Comparison of ENCODE assay signal across 29 cellular contexts in genomic region chr1:36994863-36995262, GRCh38. TPM values are rescaled to one million over a fixed set of nuclear protein-coding genes. Genes with fewer than 3 reads are reported as not detected.
"Had no signal": no experiment of that assay in that cellular context is flagged by ENCODE, and none has a peak within 500 bp of the region (broad histone marks: within the 10 kb centered on the region; RNA-seq: fewer than 3 reads in every experiment).

No MANE protein-coding gene starts in this region.

- H3K4me1 ChIP-seq: ascending aorta, body of pancreas, Peyer's patch, SJSA1 had no signal

- FAIRE-seq: TTC549 had no signal

- H3K27me3 ChIP-seq: ascending aorta, body of pancreas, cardiac muscle cell, Peyer's patch, SJSA1 had no signal

- H3K27ac ChIP-seq: ascending aorta, body of pancreas, cardiac muscle cell, Peyer's patch, SJSA1 had no signal

- H3K4me3 ChIP-seq: ascending aorta, body of pancreas, cardiac muscle cell, Peyer's patch, SJSA1 had no signal

- ATAC-seq: activated CD8-positive, alpha-beta memory T cell treated with anti-CD3 and anti-CD28 coated beads, Interleukin-2, amount 10 ng/mL, durations not matched to agents 7 days and 5 days; activated naive CD4-positive, alpha-beta T cell treated with anti-CD3 and anti-CD28 coated beads, Interleukin-2, amount 50 U/mL, for 72 hours; activated naive CD8-positive, alpha-beta T cell treated with anti-CD3 and anti-CD28 coated beads, Interleukin-2, amount 50 U/mL, for 24 hours; body of pancreas; T-cell had no signal

- H3K9me3 ChIP-seq: ascending aorta, body of pancreas, Peyer's patch, SJSA1 had no signal

- H3K4me3 Mint-ChIP-seq: activated B cell treated with CpG ODN at 0.5 μM for 24 hours; activated CD4-positive, alpha-beta T cell treated with anti-CD3 and anti-CD28 coated beads, Interleukin-2, amount 10 ng/mL, durations not matched to agents 24 days and 14 days; activated CD8-positive, alpha-beta memory T cell treated with anti-CD3 and anti-CD28 coated beads, Interleukin-2, amount 10 ng/mL, durations not matched to agents 7 days and 5 days; activated naive CD8-positive, alpha-beta T cell treated with anti-CD3 and anti-CD28 coated beads, Interleukin-2, amount 50 U/mL, for 24 hours; activated T-cell treated with anti-CD3 and anti-CD28 coated beads, Interleukin-2, amount 50 U/mL, for 24 hours; activated T-helper 1 cell treated with anti-CD3 and anti-CD28 coated beads, Interleukin-12 subunit alpha, Interleukin-12 subunit beta, Interleukin-2, Interleukin-4 antibody, amounts not matched to agents 30 ng/mL and 10 ng/mL and 1 ng/mL, durations not matched to agents 14 hours and 24 hours and 36 hours; T-cell had no signal

- H3K36me3 ChIP-seq: ascending aorta, cardiac muscle cell, Peyer's patch, SJSA1 had no signal

- H3K36me3 Mint-ChIP-seq: activated CD8-positive, alpha-beta memory T cell treated with anti-CD3 and anti-CD28 coated beads, Interleukin-2, amount 10 ng/mL, durations not matched to agents 7 days and 5 days; activated naive CD4-positive, alpha-beta T cell treated with anti-CD3 and anti-CD28 coated beads, Interleukin-2, amount 50 U/mL, for 72 hours; T-cell had no signal

- H3K27ac Mint-ChIP-seq: activated B cell treated with CpG ODN at 0.5 μM for 24 hours; activated CD4-positive, alpha-beta T cell treated with anti-CD3 and anti-CD28 coated beads, Interleukin-2, amount 10 ng/mL, durations not matched to agents 24 days and 14 days; activated CD8-positive, alpha-beta memory T cell treated with anti-CD3 and anti-CD28 coated beads, Interleukin-2, amount 10 ng/mL, durations not matched to agents 7 days and 5 days; activated naive CD4-positive, alpha-beta T cell treated with anti-CD3 and anti-CD28 coated beads, Interleukin-2, amount 50 U/mL, for 72 hours; activated naive CD8-positive, alpha-beta T cell treated with anti-CD3 and anti-CD28 coated beads, Interleukin-2, amount 50 U/mL, for 24 hours; activated T-cell treated with anti-CD3 and anti-CD28 coated beads, Interleukin-2, amount 50 U/mL, for 24 hours; activated T-helper 1 cell treated with anti-CD3 and anti-CD28 coated beads, Interleukin-12 subunit alpha, Interleukin-12 subunit beta, Interleukin-2, Interleukin-4 antibody, amounts not matched to agents 30 ng/mL and 10 ng/mL and 1 ng/mL, durations not matched to agents 14 hours and 24 hours and 36 hours; T-cell had no signal

- DNase-seq: activated B cell treated with CpG ODN at 0.5 μM for 24 hours; activated CD4-positive, alpha-beta T cell treated with anti-CD3 and anti-CD28 coated beads for 1 hour; activated CD4-positive, alpha-beta T cell treated with anti-CD3 and anti-CD28 coated beads, Interleukin-2, amount 10 ng/mL, durations not matched to agents 24 days and 14 days; activated CD4-positive, alpha-beta T cell treated with anti-CD3 and anti-CD28 coated beads, Interleukin-2, amount 50 U/mL, for 48 hours; activated CD8-positive, alpha-beta memory T cell treated with anti-CD3 and anti-CD28 coated beads, Interleukin-2, amount 10 ng/mL, durations not matched to agents 7 days and 5 days; activated effector memory CD4-positive, alpha-beta T cell treated with Interleukin-2 at 50 U/mL for 16 hours; activated naive CD4-positive, alpha-beta T cell; activated naive CD8-positive, alpha-beta T cell treated with anti-CD3 and anti-CD28 coated beads, Interleukin-2, amount 50 U/mL, for 24 hours; activated T-cell treated with anti-CD3 and anti-CD28 coated beads, Interleukin-2, amount 50 U/mL, for 24 hours; amniotic stem cell; body of pancreas; Kasumi-1; KBM-7; NCI-H1092; NCI-H1417; NCI-H1694; NCI-H2029; NCI-H446; NCI-H524; Peyer's patch; T-cell; T-helper 2 cell; T1000 had no signal

- H3K9me3 Mint-ChIP-seq: activated B cell treated with CpG ODN at 0.5 μM for 24 hours; activated CD4-positive, alpha-beta T cell treated with anti-CD3 and anti-CD28 coated beads, Interleukin-2, amount 10 ng/mL, durations not matched to agents 24 days and 14 days; activated naive CD4-positive, alpha-beta T cell treated with anti-CD3 and anti-CD28 coated beads, Interleukin-2, amount 50 U/mL, for 72 hours; activated naive CD8-positive, alpha-beta T cell treated with anti-CD3 and anti-CD28 coated beads, Interleukin-2, amount 50 U/mL, for 24 hours; activated T-cell treated with anti-CD3 and anti-CD28 coated beads, Interleukin-2, amount 50 U/mL, for 24 hours; activated T-helper 1 cell treated with anti-CD3 and anti-CD28 coated beads, Interleukin-12 subunit alpha, Interleukin-12 subunit beta, Interleukin-2, Interleukin-4 antibody, amounts not matched to agents 30 ng/mL and 10 ng/mL and 1 ng/mL, durations not matched to agents 14 hours and 24 hours and 36 hours; T-cell had no signal

- H3K4me1 Mint-ChIP-seq: activated B cell treated with CpG ODN at 0.5 μM for 24 hours; activated CD4-positive, alpha-beta T cell treated with anti-CD3 and anti-CD28 coated beads, Interleukin-2, amount 10 ng/mL, durations not matched to agents 24 days and 14 days; activated CD8-positive, alpha-beta memory T cell treated with anti-CD3 and anti-CD28 coated beads, Interleukin-2, amount 10 ng/mL, durations not matched to agents 7 days and 5 days; activated naive CD8-positive, alpha-beta T cell treated with anti-CD3 and anti-CD28 coated beads, Interleukin-2, amount 50 U/mL, for 24 hours; T-cell had no signal

RNA-seq across cellular contexts. Expression of gene GRIK3, which starts 39.5 kb away (rescaled TPM):
- total RNA-seq: activated CD4-positive, alpha-beta T cell treated with anti-CD3 and anti-CD28 coated beads, Interleukin-2, amount 10 ng/mL, durations not matched to agents 24 days and 14 days; activated CD8-positive, alpha-beta memory T cell treated with anti-CD3 and anti-CD28 coated beads, Interleukin-2, amount 10 ng/mL, durations not matched to agents 7 days and 5 days; activated naive CD4-positive, alpha-beta T cell treated with anti-CD3 and anti-CD28 coated beads, Interleukin-2, amount 50 U/mL, for 72 hours; activated T-helper 1 cell treated with anti-CD3 and anti-CD28 coated beads, Interleukin-12 subunit alpha, Interleukin-12 subunit beta, Interleukin-2, Interleukin-4 antibody, amounts not matched to agents 30 ng/mL and 10 ng/mL and 1 ng/mL, durations not matched to agents 14 hours and 24 hours and 36 hours; SJSA1 had no signal
- polyA plus RNA-seq: cardiac muscle cell had no signal
